In the genomic region with DNA sequence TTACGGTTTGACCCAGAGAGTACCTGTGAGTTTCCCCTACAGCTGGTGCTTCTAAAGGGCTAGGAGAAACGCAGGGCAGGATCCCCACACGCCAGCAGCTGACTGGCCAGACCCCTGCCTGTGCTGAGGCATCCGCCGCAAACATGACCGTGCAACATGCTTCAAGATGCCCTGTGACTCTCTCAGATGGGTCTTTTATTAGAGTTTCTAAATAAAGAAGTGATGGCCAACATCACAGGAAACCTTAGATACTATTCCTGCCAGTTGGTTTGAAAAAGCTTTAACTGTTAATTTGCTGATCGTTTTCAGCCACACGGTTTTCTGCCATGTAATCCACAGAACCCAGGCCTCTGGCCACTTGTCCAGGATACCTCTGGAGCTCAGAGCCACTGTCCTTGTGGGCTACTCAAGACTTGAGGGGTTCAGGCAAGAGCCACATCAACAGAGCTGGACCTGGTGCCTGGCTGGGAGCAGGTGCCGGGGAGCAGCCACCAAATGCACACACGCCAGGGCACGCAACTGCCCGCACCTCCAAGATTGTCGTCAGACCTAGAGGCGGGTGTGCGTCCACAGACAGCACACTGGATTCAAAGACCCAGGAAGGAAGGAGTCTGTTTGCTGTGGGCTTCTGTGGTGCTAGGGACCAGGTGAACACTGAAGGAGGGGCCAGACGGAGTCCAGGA, we compare ENCODE assay signal across 13 cellular contexts.
DNase-seq lines count a peak whose midpoint lies in the region; ATAC-seq and TF ChIP-seq lines count a peak whose summit lies in the region.
"Had no signal": no experiment of that assay in that cellular context is flagged by ENCODE, and none has a peak within 500 bp of the region (broad histone marks: within the 10 kb centered on the region; RNA-seq: fewer than 3 reads in every experiment).

No MANE protein-coding gene starts in this region.

- no peak overlapping the region for H3K4me3 ChIP-seq in brain microvascular endothelial cell (ENCODE audit: low read depth, low read length)
- no peak overlapping the region for H3K4me3 ChIP-seq in lower lobe of right lung
- no peak overlapping the region for H3K4me3 ChIP-seq in thymus (ENCODE audit: low read length)
- H3K4me3 ChIP-seq: right lobe of liver had no signal

- no peak overlapping the region for H3K4me3 Mint-ChIP-seq in activated CD4-positive, alpha-beta T cell treated with anti-CD3 and anti-CD28 coated beads for 36 hours

- CTCF ChIA-PET in activated CD4-positive, alpha-beta T cell treated with anti-CD3 and anti-CD28 coated beads for 36 hours (lab: Charles Lee) = no interaction called here

- H3K27me3 Mint-ChIP-seq in activated CD4-positive, alpha-beta T cell treated with anti-CD3 and anti-CD28 coated beads for 36 hours = no peaks in the 10 kb centered on the region

- peaks cover 37% of the 10 kb centered on the region for H3K4me1 ChIP-seq in lower lobe of right lung
- H3K4me1 ChIP-seq in thymus (ENCODE audit: control insufficient read depth, insufficient read depth, low read length) = peaks cover 21% of the 10 kb centered on the region

- no peaks in the 10 kb centered on the region for H3K36me3 ChIP-seq in brain microvascular endothelial cell (replicated peaks)
- H3K36me3 ChIP-seq in lower lobe of right lung = no peaks in the 10 kb centered on the region
- no peaks in the 10 kb centered on the region for H3K36me3 ChIP-seq in thymus (ENCODE audit: control insufficient read depth, insufficient read depth)
- H3K36me3 ChIP-seq: right lobe of liver had no signal

- peaks cover 8% of the 10 kb centered on the region for H3K36me3 Mint-ChIP-seq in activated CD4-positive, alpha-beta T cell treated with anti-CD3 and anti-CD28 coated beads for 36 hours (ENCODE audit: low read depth)

- POLR2A ChIA-PET in activated CD4-positive, alpha-beta T cell treated with anti-CD3 and anti-CD28 coated beads for 36 hours (lab: Charles Lee) = interaction anchor here (0.5 to 0.9 kb wide), 2 partner anchors 21 to 138 kb away, joined by 3 read pairs; no protein-coding TSS in a partner anchor

- H3K9me3 ChIP-seq in lower lobe of right lung (no peaks in the 10 kb centered on the region), thymus (ENCODE audit: control insufficient read depth) (no peaks in the 10 kb centered on the region)
- H3K9me3 ChIP-seq: right lobe of liver had no signal

- H3K27me3 ChIP-seq in brain microvascular endothelial cell (replicated peaks) (no peaks in the 10 kb centered on the region), lower lobe of right lung (ENCODE audit: low read depth) (no peaks in the 10 kb centered on the region), thymus (ENCODE audit: control insufficient read depth, insufficient read depth) (no peaks in the 10 kb centered on the region)
- H3K27me3 ChIP-seq: right lobe of liver had no signal

- H3K27ac ChIP-seq in brain microvascular endothelial cell (peak overlapping the region; percentile 22), lower lobe of right lung (peak overlapping the region; percentile 40), thymus (ENCODE audit: low read depth) (peak overlapping the region; percentile 33)
- H3K27ac ChIP-seq: 22Rv1, right lobe of liver had no signal

- no peak for ATAC-seq in activated CD4-positive, alpha-beta T cell treated with anti-CD3 and anti-CD28 coated beads for 36 hours
- no peak for ATAC-seq in lower lobe of right lung
- ATAC-seq in GM21619 (IDR thresholded peaks at IDR 0.05; ENCODE audit: unreplicated experiment) = no peak
- ATAC-seq: right lobe of liver had no signal

- intact Hi-C loops in activated CD4-positive, alpha-beta T cell treated with anti-CD3 and anti-CD28 coated beads for 36 hours (cut with DNase I, micrococcal nuclease) = no loop called here
- intact Hi-C loops in lower lobe of right lung (cut with DNase I) = no loop called here

- peaks cover 75% of the 10 kb centered on the region for H3K4me1 Mint-ChIP-seq in activated CD4-positive, alpha-beta T cell treated with anti-CD3 and anti-CD28 coated beads for 36 hours

- H3K9me3 Mint-ChIP-seq in activated CD4-positive, alpha-beta T cell treated with anti-CD3 and anti-CD28 coated beads for 36 hours (ENCODE audit: low read depth) = no peaks in the 10 kb centered on the region

- peak overlapping the region; percentile 63 for H3K27ac Mint-ChIP-seq in activated CD4-positive, alpha-beta T cell treated with anti-CD3 and anti-CD28 coated beads for 36 hours

- in situ Hi-C loops in brain microvascular endothelial cell (cut with HindIII; ENCODE audit: low pct_ligation_motif_present, low sequenced_read_pairs) = no loop called here

- no peak for DNase-seq in activated CD4-positive, alpha-beta T cell treated with anti-CD3 and anti-CD28 coated beads for 36 hours
- no peak for DNase-seq in activated CD4-positive, alpha-beta T cell treated with anti-CD3 and anti-CD28 coated beads, Interleukin-2, amount 50 U/mL, for 48 hours
- DNase-seq in brain microvascular endothelial cell = no peak
- DNase-seq in lower lobe of right lung = peak; percentile 28
- DNase-seq in HuH-7 (ENCODE audit: low spot score) = no peak
- DNase-seq in putamen (ENCODE audit: low spot score) = no peak
- DNase-seq: midbrain, NCI-H526, SHP77 treated with DMSO at 0.1 percent for 48 hours had no signal

- 83% methylated on average over 16 of the region's 16 CpGs for WGBS in thymus

- TF ChIP-seq CTCF in brain microvascular endothelial cell (IDR thresholded peaks at IDR 0.05; ENCODE audit: low read depth, low read length, missing control alignments) = no peak
- no peak for TF ChIP-seq CTCF in lower lobe of right lung (IDR thresholded peaks at IDR 0.05)
